ENCODE assay signal across 1 cellular context in genomic region chr3:129205109-129205832, GRCh38.
TF ChIP-seq lines count a peak whose summit lies in the region.

No MANE protein-coding gene starts in this region.

TF ChIP-seq in WTC11, 78 proteins besides CTCF, POLR2A, EP300 and RAD21 (continued from another document):
- TF ChIP-seq ZBTB43 (CRISPR knock-in tag; IDR thresholded peaks at IDR 0.05), result no peak
- TF ChIP-seq ARID4B (CRISPR knock-in tag; IDR thresholded peaks at IDR 0.05; ENCODE audit: borderline replicate concordance), result no peak
